Comparison of ENCODE assay signal across 1 cellular context in the genomic region with DNA sequence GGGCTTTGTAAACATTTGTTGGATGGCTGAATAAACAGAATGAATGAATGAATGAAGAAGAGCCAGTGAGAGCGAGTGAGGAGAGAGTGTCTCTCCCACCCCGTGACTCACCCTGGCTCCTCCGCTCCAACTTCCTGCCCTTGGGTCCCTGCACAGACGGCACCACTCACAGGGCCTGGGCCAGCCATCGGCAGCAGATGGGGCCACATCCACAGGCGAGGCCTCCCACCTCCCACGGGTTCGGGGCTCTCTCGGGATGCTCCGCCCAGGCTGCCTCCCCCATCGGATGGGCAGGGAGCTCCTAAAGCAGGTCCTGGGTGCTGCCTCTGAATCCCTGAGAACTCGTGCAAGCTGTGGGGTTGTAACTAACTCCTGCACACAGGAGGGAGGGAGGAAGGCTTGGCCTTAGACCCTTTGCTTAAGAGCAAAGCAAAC.
TF ChIP-seq lines count a peak whose summit lies in the region.

No MANE protein-coding gene starts in this region.

TF ChIP-seq in GM23338, 12 proteins besides CTCF, POLR2A, EP300 and RAD21 (continued from another document):
- TF ChIP-seq, protein P1, sequence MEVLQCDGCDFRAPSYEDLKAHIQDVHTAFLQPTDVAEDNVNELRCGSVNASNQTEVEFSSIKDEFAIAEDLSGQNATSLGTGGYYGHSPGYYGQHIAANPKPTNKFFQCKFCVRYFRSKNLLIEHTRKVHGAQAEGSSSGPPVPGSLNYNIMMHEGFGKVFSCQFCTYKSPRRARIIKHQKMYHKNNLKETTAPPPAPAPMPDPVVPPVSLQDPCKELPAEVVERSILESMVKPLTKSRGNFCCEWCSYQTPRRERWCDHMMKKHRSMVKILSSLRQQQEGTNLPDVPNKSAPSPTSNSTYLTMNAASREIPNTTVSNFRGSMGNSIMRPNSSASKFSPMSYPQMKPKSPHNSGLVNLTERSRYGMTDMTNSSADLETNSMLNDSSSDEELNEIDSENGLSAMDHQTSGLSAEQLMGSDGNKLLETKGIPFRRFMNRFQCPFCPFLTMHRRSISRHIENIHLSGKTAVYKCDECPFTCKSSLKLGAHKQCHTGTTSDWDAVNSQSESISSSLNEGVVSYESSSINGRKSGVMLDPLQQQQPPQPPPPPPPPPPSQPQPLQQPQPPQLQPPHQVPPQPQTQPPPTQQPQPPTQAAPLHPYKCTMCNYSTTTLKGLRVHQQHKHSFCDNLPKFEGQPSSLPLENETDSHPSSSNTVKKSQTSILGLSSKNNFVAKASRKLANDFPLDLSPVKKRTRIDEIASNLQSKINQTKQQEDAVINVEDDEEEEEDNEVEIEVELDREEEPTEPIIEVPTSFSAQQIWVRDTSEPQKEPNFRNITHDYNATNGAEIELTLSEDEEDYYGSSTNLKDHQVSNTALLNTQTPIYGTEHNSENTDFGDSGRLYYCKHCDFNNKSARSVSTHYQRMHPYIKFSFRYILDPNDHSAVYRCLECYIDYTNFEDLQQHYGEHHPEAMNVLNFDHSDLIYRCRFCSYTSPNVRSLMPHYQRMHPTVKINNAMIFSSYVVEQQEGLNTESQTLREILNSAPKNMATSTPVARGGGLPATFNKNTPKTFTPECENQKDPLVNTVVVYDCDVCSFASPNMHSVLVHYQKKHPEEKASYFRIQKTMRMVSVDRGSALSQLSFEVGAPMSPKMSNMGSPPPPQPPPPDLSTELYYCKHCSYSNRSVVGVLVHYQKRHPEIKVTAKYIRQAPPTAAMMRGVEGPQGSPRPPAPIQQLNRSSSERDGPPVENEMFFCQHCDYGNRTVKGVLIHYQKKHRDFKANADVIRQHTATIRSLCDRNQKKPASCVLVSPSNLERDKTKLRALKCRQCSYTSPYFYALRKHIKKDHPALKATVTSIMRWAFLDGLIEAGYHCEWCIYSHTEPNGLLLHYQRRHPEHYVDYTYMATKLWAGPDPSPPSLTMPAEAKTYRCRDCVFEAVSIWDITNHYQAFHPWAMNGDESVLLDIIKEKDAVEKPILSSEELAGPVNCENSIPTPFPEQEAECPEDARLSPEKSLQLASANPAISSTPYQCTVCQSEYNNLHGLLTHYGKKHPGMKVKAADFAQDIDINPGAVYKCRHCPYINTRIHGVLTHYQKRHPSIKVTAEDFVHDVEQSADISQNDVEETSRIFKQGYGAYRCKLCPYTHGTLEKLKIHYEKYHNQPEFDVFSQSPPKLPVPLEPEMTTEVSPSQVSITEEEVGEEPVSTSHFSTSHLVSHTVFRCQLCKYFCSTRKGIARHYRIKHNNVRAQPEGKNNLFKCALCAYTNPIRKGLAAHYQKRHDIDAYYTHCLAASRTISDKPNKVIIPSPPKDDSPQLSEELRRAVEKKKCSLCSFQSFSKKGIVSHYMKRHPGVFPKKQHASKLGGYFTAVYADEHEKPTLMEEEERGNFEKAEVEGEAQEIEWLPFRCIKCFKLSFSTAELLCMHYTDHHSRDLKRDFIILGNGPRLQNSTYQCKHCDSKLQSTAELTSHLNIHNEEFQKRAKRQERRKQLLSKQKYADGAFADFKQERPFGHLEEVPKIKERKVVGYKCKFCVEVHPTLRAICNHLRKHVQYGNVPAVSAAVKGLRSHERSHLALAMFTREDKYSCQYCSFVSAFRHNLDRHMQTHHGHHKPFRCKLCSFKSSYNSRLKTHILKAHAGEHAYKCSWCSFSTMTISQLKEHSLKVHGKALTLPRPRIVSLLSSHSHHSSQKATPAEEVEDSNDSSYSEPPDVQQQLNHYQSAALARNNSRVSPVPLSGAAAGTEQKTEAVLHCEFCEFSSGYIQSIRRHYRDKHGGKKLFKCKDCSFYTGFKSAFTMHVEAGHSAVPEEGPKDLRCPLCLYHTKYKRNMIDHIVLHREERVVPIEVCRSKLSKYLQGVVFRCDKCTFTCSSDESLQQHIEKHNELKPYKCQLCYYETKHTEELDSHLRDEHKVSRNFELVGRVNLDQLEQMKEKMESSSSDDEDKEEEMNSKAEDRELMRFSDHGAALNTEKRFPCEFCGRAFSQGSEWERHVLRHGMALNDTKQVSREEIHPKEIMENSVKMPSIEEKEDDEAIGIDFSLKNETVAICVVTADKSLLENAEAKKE (CRISPR knock-in tag; IDR thresholded peaks at IDR 0.05): no peak
- TF ChIP-seq EZH2phosphoT487 (IDR thresholded peaks at IDR 0.05; ENCODE audit: unreplicated experiment): no peak
- TF ChIP-seq CREB1 (CRISPR knock-in tag; IDR thresholded peaks at IDR 0.05; ENCODE audit: low read depth): no peak
- TF ChIP-seq NANOG (IDR thresholded peaks at IDR 0.05; ENCODE audit: borderline replicate concordance): no peak
- TF ChIP-seq STAT1 (IDR thresholded peaks at IDR 0.05; ENCODE audit: unreplicated experiment): no peak
- no peak for TF ChIP-seq ZNF114 (CRISPR knock-in tag; IDR thresholded peaks at IDR 0.05)
- TF ChIP-seq, protein P2, sequence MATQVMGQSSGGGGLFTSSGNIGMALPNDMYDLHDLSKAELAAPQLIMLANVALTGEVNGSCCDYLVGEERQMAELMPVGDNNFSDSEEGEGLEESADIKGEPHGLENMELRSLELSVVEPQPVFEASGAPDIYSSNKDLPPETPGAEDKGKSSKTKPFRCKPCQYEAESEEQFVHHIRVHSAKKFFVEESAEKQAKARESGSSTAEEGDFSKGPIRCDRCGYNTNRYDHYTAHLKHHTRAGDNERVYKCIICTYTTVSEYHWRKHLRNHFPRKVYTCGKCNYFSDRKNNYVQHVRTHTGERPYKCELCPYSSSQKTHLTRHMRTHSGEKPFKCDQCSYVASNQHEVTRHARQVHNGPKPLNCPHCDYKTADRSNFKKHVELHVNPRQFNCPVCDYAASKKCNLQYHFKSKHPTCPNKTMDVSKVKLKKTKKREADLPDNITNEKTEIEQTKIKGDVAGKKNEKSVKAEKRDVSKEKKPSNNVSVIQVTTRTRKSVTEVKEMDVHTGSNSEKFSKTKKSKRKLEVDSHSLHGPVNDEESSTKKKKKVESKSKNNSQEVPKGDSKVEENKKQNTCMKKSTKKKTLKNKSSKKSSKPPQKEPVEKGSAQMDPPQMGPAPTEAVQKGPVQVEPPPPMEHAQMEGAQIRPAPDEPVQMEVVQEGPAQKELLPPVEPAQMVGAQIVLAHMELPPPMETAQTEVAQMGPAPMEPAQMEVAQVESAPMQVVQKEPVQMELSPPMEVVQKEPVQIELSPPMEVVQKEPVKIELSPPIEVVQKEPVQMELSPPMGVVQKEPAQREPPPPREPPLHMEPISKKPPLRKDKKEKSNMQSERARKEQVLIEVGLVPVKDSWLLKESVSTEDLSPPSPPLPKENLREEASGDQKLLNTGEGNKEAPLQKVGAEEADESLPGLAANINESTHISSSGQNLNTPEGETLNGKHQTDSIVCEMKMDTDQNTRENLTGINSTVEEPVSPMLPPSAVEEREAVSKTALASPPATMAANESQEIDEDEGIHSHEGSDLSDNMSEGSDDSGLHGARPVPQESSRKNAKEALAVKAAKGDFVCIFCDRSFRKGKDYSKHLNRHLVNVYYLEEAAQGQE (IDR thresholded peaks at IDR 0.05; ENCODE audit: unreplicated experiment): no peak
- TF ChIP-seq ZNF331 (CRISPR knock-in tag; IDR thresholded peaks at IDR 0.05; ENCODE audit: low read depth): no peak
- TF ChIP-seq, protein P3, sequence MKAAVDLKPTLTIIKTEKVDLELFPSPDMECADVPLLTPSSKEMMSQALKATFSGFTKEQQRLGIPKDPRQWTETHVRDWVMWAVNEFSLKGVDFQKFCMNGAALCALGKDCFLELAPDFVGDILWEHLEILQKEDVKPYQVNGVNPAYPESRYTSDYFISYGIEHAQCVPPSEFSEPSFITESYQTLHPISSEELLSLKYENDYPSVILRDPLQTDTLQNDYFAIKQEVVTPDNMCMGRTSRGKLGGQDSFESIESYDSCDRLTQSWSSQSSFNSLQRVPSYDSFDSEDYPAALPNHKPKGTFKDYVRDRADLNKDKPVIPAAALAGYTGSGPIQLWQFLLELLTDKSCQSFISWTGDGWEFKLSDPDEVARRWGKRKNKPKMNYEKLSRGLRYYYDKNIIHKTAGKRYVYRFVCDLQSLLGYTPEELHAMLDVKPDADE (IDR thresholded peaks at IDR 0.05): no peak
- TF ChIP-seq POLR2AphosphoS5 (IDR thresholded peaks at IDR 0.05; ENCODE audit: low read depth): no peak
